In the genomic region with DNA sequence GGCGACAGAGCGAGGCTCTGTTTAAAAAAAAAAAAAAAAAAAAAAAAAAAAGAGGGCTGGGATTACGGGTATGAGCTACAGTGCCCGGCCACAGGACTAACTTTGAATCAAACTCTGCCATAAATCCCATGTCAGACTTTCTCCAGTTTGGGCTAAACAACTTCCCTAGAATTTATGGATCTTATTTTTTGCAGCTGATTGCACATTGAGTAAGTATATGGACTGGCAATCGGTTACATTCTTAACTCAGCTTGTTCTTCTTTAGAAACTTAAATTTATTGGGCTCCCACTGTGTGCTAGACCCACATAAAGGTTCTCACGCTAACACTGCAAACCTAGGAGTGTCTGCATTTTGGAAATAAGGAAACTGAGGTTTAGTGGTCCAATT, we compare ENCODE assay signal across 8 cellular contexts. TPM values are rescaled to one million over a fixed set of nuclear protein-coding genes. Genes with fewer than 3 reads are reported as not detected.
DNase-seq lines count a peak whose midpoint lies in the region; ATAC-seq and TF ChIP-seq lines count a peak whose summit lies in the region.

No MANE protein-coding gene starts in this region.

- no peak for ATAC-seq in esophagus mucosa

- H3K27me3 ChIP-seq in HL-60 (ENCODE audit: insufficient read depth, poor library complexity, severe bottlenecking) (no peaks in the 10 kb centered on the region), mucosa of stomach (ENCODE audit: control insufficient read depth, insufficient read depth, low read length) (no peaks in the 10 kb centered on the region)

- H3K9me3 ChIP-seq in mucosa of stomach (ENCODE audit: control insufficient read depth, low read length): no peaks in the 10 kb centered on the region

- H3K36me3 ChIP-seq in mucosa of stomach (ENCODE audit: control insufficient read depth, insufficient read depth, low read length): no peaks in the 10 kb centered on the region

- peak overlapping the region; percentile 97 for H3K9ac ChIP-seq in mucosa of stomach (ENCODE audit: low read length)

- peak overlapping the region; percentile 90 for H3K27ac ChIP-seq in 22Rv1
- H3K27ac ChIP-seq in HL-60 (replicated peaks): peak overlapping the region; percentile 95

- TF ChIP-seq CTCF in 22Rv1 (IDR thresholded peaks at IDR 0.05): no peak
- no peak for TF ChIP-seq CTCF in HL-60 (IDR thresholded peaks at IDR 0.05; ENCODE audit: insufficient read depth, low read length)
- no peak for TF ChIP-seq CTCF in cardiac fibroblast (IDR thresholded peaks at IDR 0.05; ENCODE audit: low read depth, low read length)

- DNase-seq in HL-60 (ENCODE audit: low read depth in 1 of 2, low spot score in 1 of 2) (no peak), cardiac fibroblast (ENCODE audit: low read depth in 2 of 2) (no peak), HuH-7.5 (ENCODE audit: low spot score) (no peak), NCI-H69 (lab: John Stamatoyannopoulos, UW) (no peak)
- no peak for DNase-seq in activated effector memory CD4-positive, alpha-beta T cell treated with anti-CD3 and anti-CD28 coated beads, Interleukin-2, amount 50 U/mL, for 16 hours

- peaks cover 29% of the 10 kb centered on the region for H3K4me1 ChIP-seq in mucosa of stomach (ENCODE audit: control insufficient read depth, insufficient read depth, low read length)

- H3K4me3 ChIP-seq in HL-60 (replicated peaks; ENCODE audit: insufficient read depth, low read length) (peak overlapping the region; percentile 37), cardiac fibroblast (replicated peaks in 1 of 2; ENCODE audit: low read depth in 2 of 2, low read length in 2 of 2) (peak overlapping the region; percentile 46 to 62), mucosa of stomach (ENCODE audit: low read length) (peak overlapping the region; percentile 96)

RNA-seq across cellular contexts. Expression of a gene that starts 0.8 kb away (rescaled TPM):
- total RNA-seq in esophagus mucosa: 40.4 TPM

RNA-seq across cellular contexts. Expression of a gene that starts 39.8 kb away (rescaled TPM):
- 6.0 TPM for total RNA-seq in esophagus mucosa

Comparison
In these comparisons a context has a peak if more than half of its experiments do, and no peak if none do; other contexts are left out.
1. H3K4me3 ChIP-seq: peak in every context shown above with its lines; median percentile 96 in mucosa of stomach; 54 in cardiac fibroblast; 37 in HL-60.